25 cellular contexts compared by ENCODE assay signal in the genomic region with DNA sequence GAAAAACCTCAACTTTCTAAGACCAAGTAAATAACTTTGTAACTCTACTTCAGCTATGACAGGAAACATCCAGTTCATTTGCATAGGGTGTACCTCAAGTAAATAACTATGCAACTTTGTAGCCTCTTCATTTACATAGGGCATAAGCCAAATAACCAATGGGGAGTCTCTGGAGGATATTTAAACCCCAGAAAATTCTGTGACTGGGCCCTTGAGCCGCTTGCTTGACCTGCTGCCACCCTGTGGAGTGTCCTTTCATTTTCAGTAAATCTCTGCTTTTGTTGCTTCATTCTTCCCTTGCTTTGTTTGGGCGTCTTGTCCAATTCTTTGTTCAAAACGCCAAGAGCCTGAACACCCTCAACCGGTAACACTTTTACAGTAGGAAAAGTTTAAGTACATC.
DNase-seq lines count a peak whose midpoint lies in the region; ATAC-seq and TF ChIP-seq lines count a peak whose summit lies in the region.
"Had no signal": no experiment of that assay in that cellular context is flagged by ENCODE, and none has a peak within 500 bp of the region (broad histone marks: within the 10 kb centered on the region; RNA-seq: fewer than 3 reads in every experiment).

No MANE protein-coding gene starts in this region.

- TF ChIP-seq CTCF in WI38 (IDR thresholded peaks at IDR 0.05; ENCODE audit: low read depth, low read length) (0 out of 2 replicates have a peak, but pooled peaks have one; percentile 4), osteoblast (IDR thresholded peaks at IDR 0.05; ENCODE audit: extremely low read depth, low read depth, low read length) (peak; percentile 15)

- no peaks in the 10 kb centered on the region for H3K27me3 ChIP-seq in osteoblast (ENCODE audit: insufficient read depth, low read length)
- H3K27me3 ChIP-seq: esophagus muscularis mucosa, gastroesophageal sphincter, upper lobe of left lung had no signal

- ATAC-seq in HG02610 (IDR thresholded peaks at IDR 0.05; ENCODE audit: unreplicated experiment), result peak; percentile 76
- ATAC-seq: activated CD8-positive, alpha-beta T cell treated with anti-CD3 and anti-CD28 coated beads for 36 hours; gastroesophageal sphincter; left cardiac atrium; mucosa of descending colon; natural killer cell; stimulated activated memory B cell treated with anti-CD40 and anti-IgM and Interleukin-4, amounts not matched to agents 10 μg/mL and 1 μg/mL and 100 μg/mL, for 72 hours had no signal

- H2AFZ ChIP-seq in osteoblast (ENCODE audit: low read length), result peak overlapping the region; percentile 57

- DNase-seq in fibroblast of gingiva (ENCODE audit: low read depth), result peak; percentile 2
- DNase-seq in osteoblast (ENCODE audit: insufficient read length, low spot score, missing footprints), result no peak
- no peak for DNase-seq in RKO (ENCODE audit: low spot score)
- DNase-seq in activated CD8-positive, alpha-beta memory T cell treated with anti-CD3 and anti-CD28 coated beads, Interleukin-2, amount 50 U/mL, for 48 hours, result no peak
- no peak for DNase-seq in activated effector memory CD4-positive, alpha-beta T cell treated with Interleukin-2 at 50 U/mL for 16 hours
- DNase-seq: activated CD4-positive, alpha-beta T cell treated with anti-CD3 and anti-CD28 coated beads for 1 hour; activated CD8-positive, alpha-beta T cell treated with anti-CD3 and anti-CD28 coated beads for 36 hours; activated T-cell treated with anti-CD3 and anti-CD28 coated beads for 4 hours; anterior cingulate cortex; DMS 273 treated with DMSO at 0.1 percent for 48 hours; left cardiac atrium; mucosa of descending colon; natural killer cell; NCI-H446; NCI-H774; substantia nigra; T-helper 2 cell; upper lobe of left lung had no signal

- no peaks in the 10 kb centered on the region for H3K79me2 ChIP-seq in osteoblast (ENCODE audit: insufficient read depth, low read length)

- no peaks in the 10 kb centered on the region for H3K36me3 ChIP-seq in osteoblast (ENCODE audit: insufficient read depth, low read length)
- H3K36me3 ChIP-seq: esophagus muscularis mucosa, gastroesophageal sphincter, upper lobe of left lung had no signal

- no peak overlapping the region for H3K27ac ChIP-seq in osteoblast (ENCODE audit: low read depth, low read length)
- H3K27ac ChIP-seq: esophagus muscularis mucosa, gastroesophageal sphincter, RWPE1, upper lobe of left lung had no signal

- H3K4me2 ChIP-seq in osteoblast (ENCODE audit: insufficient read depth, low read length), result no peak overlapping the region

- H3K4me3 ChIP-seq in WI38 (ENCODE audit: low read depth, low read length), result no peak overlapping the region
- H3K4me3 ChIP-seq in osteoblast (ENCODE audit: insufficient read depth, low read length), result no peak overlapping the region
- H3K4me3 ChIP-seq: esophagus muscularis mucosa, gastroesophageal sphincter, lung, mucosa of descending colon, upper lobe of left lung had no signal

- no peaks in the 10 kb centered on the region for H3K4me1 ChIP-seq in osteoblast (ENCODE audit: insufficient read depth, low read length)
- H3K4me1 ChIP-seq: esophagus muscularis mucosa, gastroesophageal sphincter, upper lobe of left lung had no signal

- no peaks in the 10 kb centered on the region for H4K20me1 ChIP-seq in osteoblast (ENCODE audit: insufficient read depth, low read length)

- no peaks in the 10 kb centered on the region for H3K9me3 ChIP-seq in osteoblast (ENCODE audit: low read depth, low read length)
- H3K9me3 ChIP-seq: esophagus muscularis mucosa, gastroesophageal sphincter, mucosa of descending colon, upper lobe of left lung had no signal
